1 cellular context compared by ENCODE assay signal in the genomic region with DNA sequence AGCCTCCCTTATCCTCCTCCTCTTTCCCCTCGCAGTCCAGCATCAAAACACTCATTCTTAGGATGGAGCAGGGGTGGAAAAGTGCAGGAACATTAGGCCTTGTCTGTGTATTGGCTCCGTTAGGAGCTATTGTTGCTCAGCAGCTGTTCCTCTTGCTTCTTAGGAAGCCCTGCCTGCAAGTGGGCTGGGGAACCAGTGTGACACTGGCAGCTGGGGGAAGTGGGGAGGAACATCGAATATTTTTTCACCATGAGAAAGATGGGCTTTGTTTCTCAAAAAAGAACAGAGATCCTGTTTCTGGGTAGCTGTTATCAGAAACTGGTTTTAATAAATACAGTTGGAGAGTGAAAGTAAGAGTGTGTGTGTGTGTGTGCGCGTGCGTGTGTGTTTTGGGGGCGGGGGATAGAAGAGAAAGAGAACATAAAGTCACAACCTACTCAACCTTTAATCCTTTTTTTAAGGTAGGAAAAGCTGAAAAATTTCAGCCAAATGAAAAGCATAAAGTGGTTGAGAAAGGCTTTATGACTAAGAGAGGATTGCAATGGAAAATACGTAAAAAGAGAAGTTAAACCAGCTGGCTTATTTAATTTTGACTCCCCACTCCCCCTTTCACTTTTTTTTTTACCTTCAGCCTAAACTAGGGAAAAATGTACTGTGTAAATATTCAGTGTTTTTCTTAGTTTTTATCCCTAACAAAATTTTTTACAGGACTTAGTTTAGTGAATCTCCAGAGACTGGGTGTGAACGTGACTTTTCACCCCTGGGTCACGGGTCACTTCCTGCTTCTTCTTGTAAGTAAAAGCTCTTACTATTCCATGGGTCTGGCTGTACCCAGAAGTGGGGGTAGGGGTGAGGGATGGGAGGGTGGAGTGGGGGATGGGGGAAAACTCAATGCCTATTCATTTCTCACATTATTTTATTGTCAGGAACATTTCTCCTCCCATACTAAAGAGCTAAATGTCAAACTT.
TF ChIP-seq lines count a peak whose summit lies in the region.

No MANE protein-coding gene starts in this region.

TF ChIP-seq in GM12878, 131 proteins besides CTCF, POLR2A, EP300 and RAD21 (continued from another document and continues in another):
- no peak for TF ChIP-seq CBFB (IDR thresholded peaks at IDR 0.05; ENCODE audit: low read depth)
- no peak for TF ChIP-seq STAT1 (conservative IDR thresholded peaks at IDR 0.05)
- TF ChIP-seq, protein P1, sequence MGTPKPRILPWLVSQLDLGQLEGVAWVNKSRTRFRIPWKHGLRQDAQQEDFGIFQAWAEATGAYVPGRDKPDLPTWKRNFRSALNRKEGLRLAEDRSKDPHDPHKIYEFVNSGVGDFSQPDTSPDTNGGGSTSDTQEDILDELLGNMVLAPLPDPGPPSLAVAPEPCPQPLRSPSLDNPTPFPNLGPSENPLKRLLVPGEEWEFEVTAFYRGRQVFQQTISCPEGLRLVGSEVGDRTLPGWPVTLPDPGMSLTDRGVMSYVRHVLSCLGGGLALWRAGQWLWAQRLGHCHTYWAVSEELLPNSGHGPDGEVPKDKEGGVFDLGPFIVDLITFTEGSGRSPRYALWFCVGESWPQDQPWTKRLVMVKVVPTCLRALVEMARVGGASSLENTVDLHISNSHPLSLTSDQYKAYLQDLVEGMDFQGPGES (IDR thresholded peaks at IDR 0.05) = no peak
- peak; percentile 67; the same call in 1 of the 2 replicates for TF ChIP-seq ZNF207 (IDR thresholded peaks at IDR 0.05; ENCODE audit: borderline replicate concordance)
- TF ChIP-seq NBN (IDR thresholded peaks at IDR 0.05) = peak; percentile 90
- no peak for TF ChIP-seq NR2C2 (IDR thresholded peaks at IDR 0.05; ENCODE audit: borderline replicate concordance, control insufficient read depth, insufficient read length, low read depth)
- TF ChIP-seq CBX3 (IDR thresholded peaks at IDR 0.05; ENCODE audit: borderline replicate concordance, low read depth) = no peak
- TF ChIP-seq KDM1A (IDR thresholded peaks at IDR 0.05; ENCODE audit: borderline replicate concordance) = no peak
- TF ChIP-seq EZH2 (IDR thresholded peaks at IDR 0.05; ENCODE audit: borderline replicate concordance, control insufficient read depth, low read depth, low read length) = no peak
- peak in 1 of 2 experiments; percentile 64; a peak in 1 of 4 replicates for TF ChIP-seq CEBPB (IDR thresholded peaks at IDR 0.05; ENCODE audit: borderline replicate concordance in 1 of 2, low read depth in 2 of 2, low read length in 2 of 2)
- TF ChIP-seq SREBF2 (IDR thresholded peaks at IDR 0.05; ENCODE audit: low read length) = no peak
- TF ChIP-seq ATF7 (IDR thresholded peaks at IDR 0.05; ENCODE audit: low read depth) = peak; percentile 78
- TF ChIP-seq, protein P2, sequence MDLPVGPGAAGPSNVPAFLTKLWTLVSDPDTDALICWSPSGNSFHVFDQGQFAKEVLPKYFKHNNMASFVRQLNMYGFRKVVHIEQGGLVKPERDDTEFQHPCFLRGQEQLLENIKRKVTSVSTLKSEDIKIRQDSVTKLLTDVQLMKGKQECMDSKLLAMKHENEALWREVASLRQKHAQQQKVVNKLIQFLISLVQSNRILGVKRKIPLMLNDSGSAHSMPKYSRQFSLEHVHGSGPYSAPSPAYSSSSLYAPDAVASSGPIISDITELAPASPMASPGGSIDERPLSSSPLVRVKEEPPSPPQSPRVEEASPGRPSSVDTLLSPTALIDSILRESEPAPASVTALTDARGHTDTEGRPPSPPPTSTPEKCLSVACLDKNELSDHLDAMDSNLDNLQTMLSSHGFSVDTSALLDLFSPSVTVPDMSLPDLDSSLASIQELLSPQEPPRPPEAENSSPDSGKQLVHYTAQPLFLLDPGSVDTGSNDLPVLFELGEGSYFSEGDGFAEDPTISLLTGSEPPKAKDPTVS (IDR thresholded peaks at IDR 0.05; ENCODE audit: low read depth, low read length) = no peak
- TF ChIP-seq, protein P3, sequence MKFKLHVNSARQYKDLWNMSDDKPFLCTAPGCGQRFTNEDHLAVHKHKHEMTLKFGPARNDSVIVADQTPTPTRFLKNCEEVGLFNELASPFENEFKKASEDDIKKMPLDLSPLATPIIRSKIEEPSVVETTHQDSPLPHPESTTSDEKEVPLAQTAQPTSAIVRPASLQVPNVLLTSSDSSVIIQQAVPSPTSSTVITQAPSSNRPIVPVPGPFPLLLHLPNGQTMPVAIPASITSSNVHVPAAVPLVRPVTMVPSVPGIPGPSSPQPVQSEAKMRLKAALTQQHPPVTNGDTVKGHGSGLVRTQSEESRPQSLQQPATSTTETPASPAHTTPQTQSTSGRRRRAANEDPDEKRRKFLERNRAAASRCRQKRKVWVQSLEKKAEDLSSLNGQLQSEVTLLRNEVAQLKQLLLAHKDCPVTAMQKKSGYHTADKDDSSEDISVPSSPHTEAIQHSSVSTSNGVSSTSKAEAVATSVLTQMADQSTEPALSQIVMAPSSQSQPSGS (IDR thresholded peaks at IDR 0.05; ENCODE audit: low read length) = peak; percentile 87
- TF ChIP-seq, protein P4, sequence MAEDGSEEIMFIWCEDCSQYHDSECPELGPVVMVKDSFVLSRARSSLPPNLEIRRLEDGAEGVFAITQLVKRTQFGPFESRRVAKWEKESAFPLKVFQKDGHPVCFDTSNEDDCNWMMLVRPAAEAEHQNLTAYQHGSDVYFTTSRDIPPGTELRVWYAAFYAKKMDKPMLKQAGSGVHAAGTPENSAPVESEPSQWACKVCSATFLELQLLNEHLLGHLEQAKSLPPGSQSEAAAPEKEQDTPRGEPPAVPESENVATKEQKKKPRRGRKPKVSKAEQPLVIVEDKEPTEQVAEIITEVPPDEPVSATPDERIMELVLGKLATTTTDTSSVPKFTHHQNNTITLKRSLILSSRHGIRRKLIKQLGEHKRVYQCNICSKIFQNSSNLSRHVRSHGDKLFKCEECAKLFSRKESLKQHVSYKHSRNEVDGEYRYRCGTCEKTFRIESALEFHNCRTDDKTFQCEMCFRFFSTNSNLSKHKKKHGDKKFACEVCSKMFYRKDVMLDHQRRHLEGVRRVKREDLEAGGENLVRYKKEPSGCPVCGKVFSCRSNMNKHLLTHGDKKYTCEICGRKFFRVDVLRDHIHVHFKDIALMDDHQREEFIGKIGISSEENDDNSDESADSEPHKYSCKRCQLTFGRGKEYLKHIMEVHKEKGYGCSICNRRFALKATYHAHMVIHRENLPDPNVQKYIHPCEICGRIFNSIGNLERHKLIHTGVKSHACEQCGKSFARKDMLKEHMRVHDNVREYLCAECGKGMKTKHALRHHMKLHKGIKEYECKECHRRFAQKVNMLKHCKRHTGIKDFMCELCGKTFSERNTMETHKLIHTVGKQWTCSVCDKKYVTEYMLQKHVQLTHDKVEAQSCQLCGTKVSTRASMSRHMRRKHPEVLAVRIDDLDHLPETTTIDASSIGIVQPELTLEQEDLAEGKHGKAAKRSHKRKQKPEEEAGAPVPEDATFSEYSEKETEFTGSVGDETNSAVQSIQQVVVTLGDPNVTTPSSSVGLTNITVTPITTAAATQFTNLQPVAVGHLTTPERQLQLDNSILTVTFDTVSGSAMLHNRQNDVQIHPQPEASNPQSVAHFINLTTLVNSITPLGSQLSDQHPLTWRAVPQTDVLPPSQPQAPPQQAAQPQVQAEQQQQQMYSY (CRISPR knock-in tag; IDR thresholded peaks at IDR 0.05) = no peak
- TF ChIP-seq TARDBP (IDR thresholded peaks at IDR 0.05; ENCODE audit: borderline replicate concordance) = no peak
- TF ChIP-seq IKZF2 (IDR thresholded peaks at IDR 0.05) = peak; percentile 89 to 92
- TF ChIP-seq SP1 (IDR thresholded peaks at IDR 0.05; ENCODE audit: low read depth, low read length) = no peak
- peak; percentile 92; the same call in 1 of the 2 replicates for TF ChIP-seq MTA3 (IDR thresholded peaks at IDR 0.05; ENCODE audit: borderline replicate concordance, low read length)
- TF ChIP-seq KAT2A (conservative IDR thresholded peaks at IDR 0.05; ENCODE audit: control insufficient read depth, low read depth, low read length) = no peak
- peak; percentile 40; the same call in 1 of the 2 replicates for TF ChIP-seq CREM (IDR thresholded peaks at IDR 0.05; ENCODE audit: low read depth)
- TF ChIP-seq PAX8 (IDR thresholded peaks at IDR 0.05) = no peak
- TF ChIP-seq NR2F1 (conservative IDR thresholded peaks at IDR 0.05) = peak; percentile 96
- peak; percentile 30 for TF ChIP-seq SMC3 (IDR thresholded peaks at IDR 0.05; ENCODE audit: borderline replicate concordance, low read length)
- TF ChIP-seq MEF2B (IDR thresholded peaks at IDR 0.05; ENCODE audit: partially characterized antibody, poor library complexity, severe bottlenecking) = peak; percentile 67
- TF ChIP-seq JUNB (IDR thresholded peaks at IDR 0.05) = peak; percentile 48; the same call in 1 of the 2 replicates
- peak; percentile 84 for TF ChIP-seq NFIC (IDR thresholded peaks at IDR 0.05; ENCODE audit: low read depth, low read length)
- TF ChIP-seq, protein P5, sequence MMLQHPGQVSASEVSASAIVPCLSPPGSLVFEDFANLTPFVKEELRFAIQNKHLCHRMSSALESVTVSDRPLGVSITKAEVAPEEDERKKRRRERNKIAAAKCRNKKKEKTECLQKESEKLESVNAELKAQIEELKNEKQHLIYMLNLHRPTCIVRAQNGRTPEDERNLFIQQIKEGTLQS (IDR thresholded peaks at IDR 0.05; ENCODE audit: borderline replicate concordance, extremely low read depth, low read depth, low read length) = no peak
- peak; percentile 66 for TF ChIP-seq DPF2 (IDR thresholded peaks at IDR 0.05)
- TF ChIP-seq MXI1 (IDR thresholded peaks at IDR 0.05; ENCODE audit: low read depth, low read length) = no peak
- no peak for TF ChIP-seq YY1 (IDR thresholded peaks at IDR 0.05; ENCODE audit: low read depth, low read length)
- TF ChIP-seq HDAC6 (IDR thresholded peaks at IDR 0.05; ENCODE audit: unreplicated experiment) = no peak
- TF ChIP-seq, protein P6, sequence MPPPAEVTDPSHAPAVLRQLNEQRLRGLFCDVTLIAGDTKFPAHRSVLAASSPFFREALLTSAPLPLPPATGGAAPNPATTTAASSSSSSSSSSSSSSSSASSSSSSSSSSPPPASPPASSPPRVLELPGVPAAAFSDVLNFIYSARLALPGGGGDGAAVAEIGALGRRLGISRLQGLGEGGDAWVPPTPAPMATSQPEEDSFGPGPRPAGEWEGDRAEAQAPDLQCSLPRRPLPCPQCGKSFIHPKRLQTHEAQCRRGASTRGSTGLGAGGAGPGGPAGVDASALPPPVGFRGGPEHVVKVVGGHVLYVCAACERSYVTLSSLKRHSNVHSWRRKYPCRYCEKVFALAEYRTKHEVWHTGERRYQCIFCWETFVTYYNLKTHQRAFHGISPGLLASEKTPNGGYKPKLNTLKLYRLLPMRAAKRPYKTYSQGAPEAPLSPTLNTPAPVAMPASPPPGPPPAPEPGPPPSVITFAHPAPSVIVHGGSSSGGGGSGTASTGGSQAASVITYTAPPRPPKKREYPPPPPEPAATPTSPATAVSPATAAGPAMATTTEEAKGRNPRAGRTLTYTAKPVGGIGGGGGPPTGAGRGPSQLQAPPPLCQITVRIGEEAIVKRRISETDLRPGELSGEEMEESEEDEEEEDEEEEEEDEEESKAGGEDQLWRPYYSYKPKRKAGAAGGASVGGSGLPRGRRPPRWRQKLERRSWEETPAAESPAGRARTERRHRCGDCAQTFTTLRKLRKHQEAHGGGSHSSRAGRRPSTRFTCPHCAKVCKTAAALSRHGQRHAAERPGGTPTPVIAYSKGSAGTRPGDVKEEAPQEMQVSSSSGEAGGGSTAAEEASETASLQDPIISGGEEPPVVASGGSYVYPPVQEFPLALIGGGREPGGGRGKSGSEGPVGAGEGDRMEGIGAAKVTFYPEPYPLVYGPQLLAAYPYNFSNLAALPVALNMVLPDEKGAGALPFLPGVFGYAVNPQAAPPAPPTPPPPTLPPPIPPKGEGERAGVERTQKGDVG (CRISPR knock-in tag; IDR thresholded peaks at IDR 0.05) = no peak
- peak; percentile 30 for TF ChIP-seq KLF5 (IDR thresholded peaks at IDR 0.05; ENCODE audit: partially characterized antibody)
- TF ChIP-seq RCOR1 (conservative IDR thresholded peaks at IDR 0.05; ENCODE audit: low read depth, low read length) = no peak
- no peak for TF ChIP-seq ZZZ3 (IDR thresholded peaks at IDR 0.05; ENCODE audit: control insufficient read depth, insufficient read length, low read depth)
- no peak for TF ChIP-seq BRCA1 (IDR thresholded peaks at IDR 0.05; ENCODE audit: low read depth, low read length)
- 0 out of 3 replicates have a peak, but pooled peaks have one; percentile 43 for TF ChIP-seq POU2F2 (IDR thresholded peaks at IDR 0.05; ENCODE audit: borderline replicate concordance, low read depth, low read length)
- TF ChIP-seq, protein P7, sequence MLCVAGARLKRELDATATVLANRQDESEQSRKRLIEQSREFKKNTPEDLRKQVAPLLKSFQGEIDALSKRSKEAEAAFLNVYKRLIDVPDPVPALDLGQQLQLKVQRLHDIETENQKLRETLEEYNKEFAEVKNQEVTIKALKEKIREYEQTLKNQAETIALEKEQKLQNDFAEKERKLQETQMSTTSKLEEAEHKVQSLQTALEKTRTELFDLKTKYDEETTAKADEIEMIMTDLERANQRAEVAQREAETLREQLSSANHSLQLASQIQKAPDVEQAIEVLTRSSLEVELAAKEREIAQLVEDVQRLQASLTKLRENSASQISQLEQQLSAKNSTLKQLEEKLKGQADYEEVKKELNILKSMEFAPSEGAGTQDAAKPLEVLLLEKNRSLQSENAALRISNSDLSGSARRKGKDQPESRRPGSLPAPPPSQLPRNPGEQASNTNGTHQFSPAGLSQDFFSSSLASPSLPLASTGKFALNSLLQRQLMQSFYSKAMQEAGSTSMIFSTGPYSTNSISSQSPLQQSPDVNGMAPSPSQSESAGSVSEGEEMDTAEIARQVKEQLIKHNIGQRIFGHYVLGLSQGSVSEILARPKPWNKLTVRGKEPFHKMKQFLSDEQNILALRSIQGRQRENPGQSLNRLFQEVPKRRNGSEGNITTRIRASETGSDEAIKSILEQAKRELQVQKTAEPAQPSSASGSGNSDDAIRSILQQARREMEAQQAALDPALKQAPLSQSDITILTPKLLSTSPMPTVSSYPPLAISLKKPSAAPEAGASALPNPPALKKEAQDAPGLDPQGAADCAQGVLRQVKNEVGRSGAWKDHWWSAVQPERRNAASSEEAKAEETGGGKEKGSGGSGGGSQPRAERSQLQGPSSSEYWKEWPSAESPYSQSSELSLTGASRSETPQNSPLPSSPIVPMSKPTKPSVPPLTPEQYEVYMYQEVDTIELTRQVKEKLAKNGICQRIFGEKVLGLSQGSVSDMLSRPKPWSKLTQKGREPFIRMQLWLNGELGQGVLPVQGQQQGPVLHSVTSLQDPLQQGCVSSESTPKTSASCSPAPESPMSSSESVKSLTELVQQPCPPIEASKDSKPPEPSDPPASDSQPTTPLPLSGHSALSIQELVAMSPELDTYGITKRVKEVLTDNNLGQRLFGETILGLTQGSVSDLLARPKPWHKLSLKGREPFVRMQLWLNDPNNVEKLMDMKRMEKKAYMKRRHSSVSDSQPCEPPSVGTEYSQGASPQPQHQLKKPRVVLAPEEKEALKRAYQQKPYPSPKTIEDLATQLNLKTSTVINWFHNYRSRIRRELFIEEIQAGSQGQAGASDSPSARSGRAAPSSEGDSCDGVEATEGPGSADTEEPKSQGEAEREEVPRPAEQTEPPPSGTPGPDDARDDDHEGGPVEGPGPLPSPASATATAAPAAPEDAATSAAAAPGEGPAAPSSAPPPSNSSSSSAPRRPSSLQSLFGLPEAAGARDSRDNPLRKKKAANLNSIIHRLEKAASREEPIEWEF (IDR thresholded peaks at IDR 0.05; ENCODE audit: insufficient replicate concordance, low read depth, low read length) = peak; percentile 81
- peak; percentile 10; the same call in 1 of the 2 replicates for TF ChIP-seq RAD51 (IDR thresholded peaks at IDR 0.05)
